ENCODE assay signal across 1 cellular context in the genomic region with DNA sequence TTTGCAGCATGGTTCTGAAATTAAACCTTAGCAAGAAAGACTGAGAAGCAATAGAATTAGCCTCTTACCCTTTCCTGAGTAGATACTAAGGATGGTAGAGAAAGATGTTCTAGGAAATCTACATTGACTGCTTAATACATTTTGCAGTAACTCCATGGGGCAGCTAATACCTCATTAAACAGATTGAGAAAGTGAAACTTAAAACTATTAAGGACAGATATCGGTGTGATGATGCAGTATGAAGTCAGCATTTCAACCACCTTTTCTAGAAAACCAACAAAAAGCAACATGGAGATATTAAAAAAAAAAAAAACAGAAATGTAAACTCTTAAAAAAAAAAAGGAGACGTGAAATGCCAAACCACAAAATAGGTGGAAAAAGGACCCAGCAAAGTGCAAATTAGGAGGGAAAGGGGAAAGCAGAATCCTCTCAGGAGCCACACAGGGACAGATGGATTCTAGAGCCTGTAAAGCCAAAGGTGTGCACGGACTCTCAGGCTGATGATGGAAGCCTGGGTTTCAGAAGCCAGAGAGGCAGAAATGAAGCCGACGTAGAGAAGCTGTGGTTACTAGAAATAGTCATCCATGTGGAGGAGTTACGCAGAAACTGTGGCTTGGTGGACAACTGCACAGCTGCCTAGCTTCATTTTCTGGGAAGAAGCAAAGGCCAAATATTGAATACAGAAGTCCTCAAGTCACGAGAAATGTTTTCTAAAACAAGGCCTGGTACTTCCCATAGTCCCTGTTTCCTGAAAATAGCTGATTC.
TF ChIP-seq lines count a peak whose summit lies in the region.

No MANE protein-coding gene starts in this region.

TF ChIP-seq in GM23338, 12 proteins besides CTCF, POLR2A, EP300 and RAD21:
- TF ChIP-seq ZNF462 (CRISPR knock-in tag; IDR thresholded peaks at IDR 0.05): no peak
- no peak for TF ChIP-seq EZH2phosphoT487 (IDR thresholded peaks at IDR 0.05; ENCODE audit: unreplicated experiment)
- no peak for TF ChIP-seq POLR2AphosphoS5 (IDR thresholded peaks at IDR 0.05; ENCODE audit: low read depth)
- no peak for TF ChIP-seq JUNB (IDR thresholded peaks at IDR 0.05; ENCODE audit: unreplicated experiment)
- TF ChIP-seq NANOG (IDR thresholded peaks at IDR 0.05; ENCODE audit: borderline replicate concordance): no peak
- no peak for TF ChIP-seq ZNF114 (CRISPR knock-in tag; IDR thresholded peaks at IDR 0.05)
- no peak for TF ChIP-seq ZNF331 (CRISPR knock-in tag; IDR thresholded peaks at IDR 0.05; ENCODE audit: low read depth)
- no peak for TF ChIP-seq STAT1 (IDR thresholded peaks at IDR 0.05; ENCODE audit: unreplicated experiment)
- TF ChIP-seq, protein P1, sequence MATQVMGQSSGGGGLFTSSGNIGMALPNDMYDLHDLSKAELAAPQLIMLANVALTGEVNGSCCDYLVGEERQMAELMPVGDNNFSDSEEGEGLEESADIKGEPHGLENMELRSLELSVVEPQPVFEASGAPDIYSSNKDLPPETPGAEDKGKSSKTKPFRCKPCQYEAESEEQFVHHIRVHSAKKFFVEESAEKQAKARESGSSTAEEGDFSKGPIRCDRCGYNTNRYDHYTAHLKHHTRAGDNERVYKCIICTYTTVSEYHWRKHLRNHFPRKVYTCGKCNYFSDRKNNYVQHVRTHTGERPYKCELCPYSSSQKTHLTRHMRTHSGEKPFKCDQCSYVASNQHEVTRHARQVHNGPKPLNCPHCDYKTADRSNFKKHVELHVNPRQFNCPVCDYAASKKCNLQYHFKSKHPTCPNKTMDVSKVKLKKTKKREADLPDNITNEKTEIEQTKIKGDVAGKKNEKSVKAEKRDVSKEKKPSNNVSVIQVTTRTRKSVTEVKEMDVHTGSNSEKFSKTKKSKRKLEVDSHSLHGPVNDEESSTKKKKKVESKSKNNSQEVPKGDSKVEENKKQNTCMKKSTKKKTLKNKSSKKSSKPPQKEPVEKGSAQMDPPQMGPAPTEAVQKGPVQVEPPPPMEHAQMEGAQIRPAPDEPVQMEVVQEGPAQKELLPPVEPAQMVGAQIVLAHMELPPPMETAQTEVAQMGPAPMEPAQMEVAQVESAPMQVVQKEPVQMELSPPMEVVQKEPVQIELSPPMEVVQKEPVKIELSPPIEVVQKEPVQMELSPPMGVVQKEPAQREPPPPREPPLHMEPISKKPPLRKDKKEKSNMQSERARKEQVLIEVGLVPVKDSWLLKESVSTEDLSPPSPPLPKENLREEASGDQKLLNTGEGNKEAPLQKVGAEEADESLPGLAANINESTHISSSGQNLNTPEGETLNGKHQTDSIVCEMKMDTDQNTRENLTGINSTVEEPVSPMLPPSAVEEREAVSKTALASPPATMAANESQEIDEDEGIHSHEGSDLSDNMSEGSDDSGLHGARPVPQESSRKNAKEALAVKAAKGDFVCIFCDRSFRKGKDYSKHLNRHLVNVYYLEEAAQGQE (IDR thresholded peaks at IDR 0.05; ENCODE audit: unreplicated experiment): no peak
- TF ChIP-seq, protein P2, sequence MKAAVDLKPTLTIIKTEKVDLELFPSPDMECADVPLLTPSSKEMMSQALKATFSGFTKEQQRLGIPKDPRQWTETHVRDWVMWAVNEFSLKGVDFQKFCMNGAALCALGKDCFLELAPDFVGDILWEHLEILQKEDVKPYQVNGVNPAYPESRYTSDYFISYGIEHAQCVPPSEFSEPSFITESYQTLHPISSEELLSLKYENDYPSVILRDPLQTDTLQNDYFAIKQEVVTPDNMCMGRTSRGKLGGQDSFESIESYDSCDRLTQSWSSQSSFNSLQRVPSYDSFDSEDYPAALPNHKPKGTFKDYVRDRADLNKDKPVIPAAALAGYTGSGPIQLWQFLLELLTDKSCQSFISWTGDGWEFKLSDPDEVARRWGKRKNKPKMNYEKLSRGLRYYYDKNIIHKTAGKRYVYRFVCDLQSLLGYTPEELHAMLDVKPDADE (IDR thresholded peaks at IDR 0.05): no peak
- TF ChIP-seq CREB1 (CRISPR knock-in tag; IDR thresholded peaks at IDR 0.05; ENCODE audit: low read depth): no peak
- TF ChIP-seq EZH2 (IDR thresholded peaks at IDR 0.05; ENCODE audit: low read depth, unreplicated experiment): no peak
